15 cellular contexts compared by ENCODE assay signal in the genomic region with DNA sequence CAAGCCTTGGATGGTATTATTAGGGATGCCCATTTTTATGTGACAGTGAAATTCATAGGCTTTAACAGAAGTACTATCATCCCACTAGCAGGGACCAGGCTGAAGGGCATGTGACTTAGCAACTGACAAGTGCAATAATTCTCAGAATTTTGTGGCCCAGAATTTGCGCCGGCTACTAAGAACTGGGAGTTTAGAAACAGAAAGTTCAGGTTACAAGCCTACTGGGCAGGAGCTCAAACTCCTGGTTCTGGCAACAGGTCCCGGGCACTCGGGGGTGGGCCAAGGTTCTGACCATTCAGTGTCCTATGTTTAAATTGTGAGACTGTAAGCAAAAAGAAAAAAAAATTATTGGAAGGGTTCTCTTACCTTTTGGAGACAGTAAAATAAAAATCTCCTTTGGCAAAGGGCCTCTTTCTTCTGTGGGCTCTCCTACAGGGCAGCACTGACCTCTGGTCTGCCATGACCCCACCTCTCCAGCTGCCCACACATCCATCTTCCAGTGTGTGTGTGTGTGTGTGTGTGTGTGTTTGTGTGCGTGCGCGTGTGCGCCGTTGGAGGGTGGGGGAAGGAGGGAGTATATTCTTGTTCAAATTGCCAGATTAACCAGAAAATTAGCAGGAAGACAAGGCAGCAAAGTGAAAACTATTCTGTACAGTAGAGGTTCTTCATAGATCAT. TPM values are rescaled to one million over a fixed set of nuclear protein-coding genes. Genes with fewer than 3 reads are reported as not detected.
DNase-seq lines count a peak whose midpoint lies in the region; ATAC-seq and TF ChIP-seq lines count a peak whose summit lies in the region.
"Had no signal": no experiment of that assay in that cellular context is flagged by ENCODE, and none has a peak within 500 bp of the region (broad histone marks: within the 10 kb centered on the region; RNA-seq: fewer than 3 reads in every experiment).

No MANE protein-coding gene starts in this region.

- H3K27me3 Mint-ChIP-seq in CD8-positive, alpha-beta memory T cell = peaks cover 4 to 19% of the 10 kb centered on the region in 2 donors
- H3K27me3 Mint-ChIP-seq in activated T-helper 1 cell treated with anti-CD3 and anti-CD28 coated beads, Interleukin-12 subunit alpha, Interleukin-12 subunit beta, Interleukin-2, Interleukin-4 antibody, amounts not matched to agents 30 ng/mL and 10 ng/mL and 1 ng/mL, durations not matched to agents 14 hours and 24 hours and 36 hours (ENCODE audit: insufficient read depth) = no peaks in the 10 kb centered on the region
- H3K27me3 Mint-ChIP-seq: activated naive CD4-positive, alpha-beta T cell treated with anti-CD3 and anti-CD28 coated beads, Interleukin-2, amount 50 U/mL, for 24 hours had no signal

- DNase-seq in CD8-positive, alpha-beta memory T cell = no peak
- no peak for DNase-seq in activated T-helper 1 cell treated with anti-CD3 and anti-CD28 coated beads, Interleukin-12 subunit alpha, Interleukin-12 subunit beta, Interleukin-2, Interleukin-4 antibody, amounts not matched to agents 30 ng/mL and 10 ng/mL and 1 ng/mL, durations not matched to agents 14 hours and 24 hours and 36 hours (ENCODE audit: low spot score)
- peak in 1 of 3 donors; percentile 69 for DNase-seq in right cardiac atrium
- DNase-seq in retina = peak; percentile 36
- DNase-seq in mucosa of descending colon = no peak
- no peak for DNase-seq in GM23248
- no peak for DNase-seq in stimulated activated CD4-positive, alpha-beta T cell treated with anti-CD3 and anti-CD28 coated beads, Interleukin-15, amount 100 ng/mL, for 24 hours
- DNase-seq: activated CD8-positive, alpha-beta T cell treated with anti-CD3 and anti-CD28 coated beads, Interleukin-2, amount 10 ng/mL, durations not matched to agents 7 days and 5 days; AML-193; cortex of kidney; naive thymus-derived CD4-positive, alpha-beta T cell; NCI-H2171; PC-9 had no signal

- H2AFZ ChIP-seq in GM23248 = no peak overlapping the region
- H2AFZ ChIP-seq: PC-9 had no signal

- H3K9me3 Mint-ChIP-seq in CD8-positive, alpha-beta memory T cell = peaks cover 0 to 1% (median 0%) of the 10 kb centered on the region in 5 donors
- H3K9me3 Mint-ChIP-seq in activated T-helper 1 cell treated with anti-CD3 and anti-CD28 coated beads, Interleukin-12 subunit alpha, Interleukin-12 subunit beta, Interleukin-2, Interleukin-4 antibody, amounts not matched to agents 30 ng/mL and 10 ng/mL and 1 ng/mL, durations not matched to agents 14 hours and 24 hours and 36 hours = no peaks in the 10 kb centered on the region
- H3K9me3 Mint-ChIP-seq: activated naive CD4-positive, alpha-beta T cell treated with anti-CD3 and anti-CD28 coated beads, Interleukin-2, amount 50 U/mL, for 24 hours; naive thymus-derived CD4-positive, alpha-beta T cell had no signal

- no peaks in the 10 kb centered on the region for H3K9me2 ChIP-seq in GM23248 (ENCODE audit: insufficient read depth)

- no peak for TF ChIP-seq CTCF in mucosa of descending colon (IDR thresholded peaks at IDR 0.05)

- H3K4me3 ChIP-seq in CD8-positive, alpha-beta memory T cell (ENCODE audit: low read length) = no peak overlapping the region
- no peak overlapping the region for H3K4me3 ChIP-seq in right cardiac atrium (ENCODE audit: low read length)
- H3K4me3 ChIP-seq in mucosa of descending colon = no peak overlapping the region
- no peak overlapping the region for H3K4me3 ChIP-seq in GM23248
- H3K4me3 ChIP-seq: PC-9 had no signal

- H3K4me1 ChIP-seq in CD8-positive, alpha-beta memory T cell (ENCODE audit: insufficient read depth, low read length) = no peaks in the 10 kb centered on the region
- H3K4me1 ChIP-seq in right cardiac atrium (ENCODE audit: control insufficient read depth, insufficient read depth, low read length) (peaks cover 12% of the 10 kb centered on the region), mucosa of descending colon (ENCODE audit: low read depth) (no peaks in the 10 kb centered on the region), GM23248 (ENCODE audit: insufficient read depth) (peaks cover 22% of the 10 kb centered on the region)

- no peak overlapping the region for H3K9ac ChIP-seq in GM23248

- H3K36me3 Mint-ChIP-seq in CD8-positive, alpha-beta memory T cell = peaks cover 0 to 1% (median 0%) of the 10 kb centered on the region in 3 donors
- H3K36me3 Mint-ChIP-seq in activated T-helper 1 cell treated with anti-CD3 and anti-CD28 coated beads, Interleukin-12 subunit alpha, Interleukin-12 subunit beta, Interleukin-2, Interleukin-4 antibody, amounts not matched to agents 30 ng/mL and 10 ng/mL and 1 ng/mL, durations not matched to agents 14 hours and 24 hours and 36 hours (ENCODE audit: low read depth) = peaks cover 4% of the 10 kb centered on the region
- H3K36me3 Mint-ChIP-seq: activated naive CD4-positive, alpha-beta T cell treated with anti-CD3 and anti-CD28 coated beads, Interleukin-2, amount 50 U/mL, for 24 hours had no signal

- ATAC-seq in right cardiac atrium (no peak), HG03565 (IDR thresholded peaks at IDR 0.05; ENCODE audit: unreplicated experiment) (no peak), mucosa of descending colon (no peak)
- ATAC-seq: activated CD8-positive, alpha-beta T cell treated with anti-CD3 and anti-CD28 coated beads, Interleukin-2, amount 10 ng/mL, durations not matched to agents 7 days and 5 days; naive thymus-derived CD4-positive, alpha-beta T cell had no signal

- no peaks in the 10 kb centered on the region for H3K36me3 ChIP-seq in CD8-positive, alpha-beta memory T cell (ENCODE audit: insufficient read depth, low read length)
- H3K36me3 ChIP-seq in mucosa of descending colon (ENCODE audit: low read depth) (no peaks in the 10 kb centered on the region), GM23248 (ENCODE audit: low read depth) (no peaks in the 10 kb centered on the region)

- H3K4me2 ChIP-seq in GM23248 (ENCODE audit: unreplicated experiment) = no peak overlapping the region
- H3K4me2 ChIP-seq: PC-9 had no signal

- POLR2A ChIA-PET in CD8-positive, alpha-beta memory T cell (lab: Charles Lee) = no interaction called here

- H3F3A ChIP-seq in GM23248 (ENCODE audit: insufficient read depth) = peaks cover 28% of the 10 kb centered on the region

- H3K27ac ChIP-seq in CD8-positive, alpha-beta memory T cell (ENCODE audit: low read depth, low read length) = peak overlapping the region; percentile 56
- peak overlapping the region; percentile 25 for H3K27ac ChIP-seq in right cardiac atrium (ENCODE audit: low read length)
- no peak overlapping the region for H3K27ac ChIP-seq in GM23248
- H3K27ac ChIP-seq: PC-9 had no signal

- H4K20me1 ChIP-seq in GM23248 (ENCODE audit: insufficient read depth) = no peaks in the 10 kb centered on the region

- no peaks in the 10 kb centered on the region for H3K79me2 ChIP-seq in GM23248 (ENCODE audit: insufficient read depth)

- no peak overlapping the region for H3K4me3 Mint-ChIP-seq in CD8-positive, alpha-beta memory T cell
- no peak overlapping the region for H3K4me3 Mint-ChIP-seq in activated T-helper 1 cell treated with anti-CD3 and anti-CD28 coated beads, Interleukin-12 subunit alpha, Interleukin-12 subunit beta, Interleukin-2, Interleukin-4 antibody, amounts not matched to agents 30 ng/mL and 10 ng/mL and 1 ng/mL, durations not matched to agents 14 hours and 24 hours and 36 hours
- H3K4me3 Mint-ChIP-seq: activated CD8-positive, alpha-beta T cell treated with anti-CD3 and anti-CD28 coated beads, Interleukin-2, amount 10 ng/mL, durations not matched to agents 7 days and 5 days; activated naive CD4-positive, alpha-beta T cell treated with anti-CD3 and anti-CD28 coated beads, Interleukin-2, amount 50 U/mL, for 24 hours had no signal

- no peak overlapping the region for H3K27ac Mint-ChIP-seq in CD8-positive, alpha-beta memory T cell
- H3K27ac Mint-ChIP-seq in activated T-helper 1 cell treated with anti-CD3 and anti-CD28 coated beads, Interleukin-12 subunit alpha, Interleukin-12 subunit beta, Interleukin-2, Interleukin-4 antibody, amounts not matched to agents 30 ng/mL and 10 ng/mL and 1 ng/mL, durations not matched to agents 14 hours and 24 hours and 36 hours = peak overlapping the region; percentile 42
- H3K27ac Mint-ChIP-seq: activated CD8-positive, alpha-beta T cell treated with anti-CD3 and anti-CD28 coated beads, Interleukin-2, amount 10 ng/mL, durations not matched to agents 7 days and 5 days; activated naive CD4-positive, alpha-beta T cell treated with anti-CD3 and anti-CD28 coated beads, Interleukin-2, amount 50 U/mL, for 24 hours had no signal

- in situ Hi-C loops in GM23248 (cut with MboI) = no loop called here

- H3K27me3 ChIP-seq in CD8-positive, alpha-beta memory T cell (ENCODE audit: insufficient read depth, low read length, poor library complexity, severe bottlenecking) = no peaks in the 10 kb centered on the region
- H3K27me3 ChIP-seq in right cardiac atrium (ENCODE audit: control insufficient read depth, insufficient read depth) (no peaks in the 10 kb centered on the region), GM23248 (replicated peaks; ENCODE audit: insufficient read depth) (no peaks in the 10 kb centered on the region)

- intact Hi-C loops in activated T-helper 1 cell treated with anti-CD3 and anti-CD28 coated beads, Interleukin-12 subunit alpha, Interleukin-12 subunit beta, Interleukin-2, Interleukin-4 antibody, amounts not matched to agents 30 ng/mL and 10 ng/mL and 1 ng/mL, durations not matched to agents 14 hours and 24 hours and 36 hours (cut with micrococcal nuclease) = no loop called here
- intact Hi-C loops in right cardiac atrium (cut with DNase I) = loop anchor here in 2 of 4 donors (5.0 to 10.0 kb wide), 2 partner anchors 42 to 49 kb away; no protein-coding TSS in a partner anchor
- intact Hi-C loops in mucosa of descending colon (cut with DNase I, micrococcal nuclease) = no loop called here

- CTCF ChIA-PET in CD8-positive, alpha-beta memory T cell (lab: Charles Lee) = interaction anchor here (0.8 to 1.2 kb wide), 3 partner anchors 12 to 500 kb away, joined by 3 read pairs; no protein-coding TSS in a partner anchor

- H3K9me3 ChIP-seq in CD8-positive, alpha-beta memory T cell (ENCODE audit: low read length) = no peaks in the 10 kb centered on the region
- no peaks in the 10 kb centered on the region for H3K9me3 ChIP-seq in right cardiac atrium (ENCODE audit: control insufficient read depth, low read length)
- H3K9me3 ChIP-seq in mucosa of descending colon = no peaks in the 10 kb centered on the region
- H3K9me3 ChIP-seq in GM23248 (ENCODE audit: low read depth) = no peaks in the 10 kb centered on the region

- H3K4me1 Mint-ChIP-seq in CD8-positive, alpha-beta memory T cell = no peaks in the 10 kb centered on the region
- H3K4me1 Mint-ChIP-seq in activated T-helper 1 cell treated with anti-CD3 and anti-CD28 coated beads, Interleukin-12 subunit alpha, Interleukin-12 subunit beta, Interleukin-2, Interleukin-4 antibody, amounts not matched to agents 30 ng/mL and 10 ng/mL and 1 ng/mL, durations not matched to agents 14 hours and 24 hours and 36 hours (ENCODE audit: low read depth) = peaks cover 20% of the 10 kb centered on the region
- H3K4me1 Mint-ChIP-seq: activated naive CD4-positive, alpha-beta T cell treated with anti-CD3 and anti-CD28 coated beads, Interleukin-2, amount 50 U/mL, for 24 hours had no signal

- 59% methylated on average over 9 of the region's 9 CpGs for WGBS in right cardiac atrium
- whole genome bisulfite sequencing in GM23248 (ENCODE audit: low coverage in 1 of 2, low lambda C conversion rate in 2 of 2, missing lambda C conversion rate in 2 of 2), 2 experiments = 84 to 87% methylated on average over 9 of the region's 9 CpGs

RNA-seq across cellular contexts. Expression of a gene that starts 26.1 kb away (rescaled TPM):
- total RNA-seq in CD8-positive, alpha-beta memory T cell = 10 to 100 TPM; 91.8 to 98.4 TPM
- 42.5 TPM for polyA plus RNA-seq in CD8-positive, alpha-beta memory T cell
- total RNA-seq in activated T-helper 1 cell treated with anti-CD3 and anti-CD28 coated beads, Interleukin-12 subunit alpha, Interleukin-12 subunit beta, Interleukin-2, Interleukin-4 antibody, amounts not matched to agents 30 ng/mL and 10 ng/mL and 1 ng/mL, durations not matched to agents 14 hours and 24 hours and 36 hours = 243 TPM in 2 replicates
- total RNA-seq in right cardiac atrium (100 to 1,000 TPM in 3 of 4 donors, 10 to 100 TPM in 1; 92.3 to 123 (median 108) TPM), mucosa of descending colon (100 to 1,000 TPM; 134 to 180 (median 156) TPM)
- polyA plus RNA-seq in right cardiac atrium (69.3 TPM), GM23248 (2016; fragmentation: Nextera tagmentation; extraction: Ambion mirVana) (12.9 and 13.0 TPM in 2 replicates)
- 60.7 and 69.3 TPM in 2 replicates for total RNA-seq in GM23248 (2014; rRNA removed; shearing (Covaris generic))
